ENCODE assay signal across 8 cellular contexts in genomic region chr12:107685360-107686248, GRCh38. TPM values are rescaled to one million over a fixed set of nuclear protein-coding genes. Genes with fewer than 3 reads are reported as not detected.
DNase-seq lines count a peak whose midpoint lies in the region; ATAC-seq, FAIRE-seq and TF ChIP-seq lines count a peak whose summit lies in the region.

Gene PWP1, plus strand, starts transcription at chr12:107685799. Its CDS starts 101 bp downstream, at chr12:107685900.

- peak within 1 kb of the TSS; percentile 94 for H3K4me3 Mint-ChIP-seq in activated CD4-positive, alpha-beta T cell treated with anti-CD3 and anti-CD28 coated beads for 36 hours

- H3K27me3 ChIP-seq in BE2C: no peaks in the 10 kb centered on the region

- TF ChIP-seq CTCF in BE2C (IDR thresholded peaks at IDR 0.05; ENCODE audit: low read depth, low read length): no peak
- TF ChIP-seq CTCF in choroid plexus epithelial cell (conservative IDR thresholded peaks at IDR 0.05; ENCODE audit: low read depth, low read length): no peak

- peak; percentile 97 for DNase-seq in BE2C
- DNase-seq in GM19239 (ENCODE audit: insufficient read length, low spot score): peak; percentile 89
- DNase-seq in NCI-H524 (lab: John Stamatoyannopoulos, UW): peak; percentile 89 to 91
- peak; percentile 97 for DNase-seq in activated CD4-positive, alpha-beta T cell treated with anti-CD3 and anti-CD28 coated beads for 36 hours
- DNase-seq in choroid plexus epithelial cell (ENCODE audit: low read depth): peak; percentile 96
- DNase-seq in kidney glomerular epithelial cell (lab: John Stamatoyannopoulos, UW): peak; percentile 89
- peak; percentile 92 for DNase-seq in stimulated activated CD4-positive, alpha-beta T cell treated with anti-CD3 and anti-CD28 coated beads, Interleukin-15, amount 100 ng/mL, for 48 hours (ENCODE audit: low read depth in 2 of 2)

- H3K4me1 ChIP-seq in BE2C: no peaks in the 10 kb centered on the region

- peak within 1 kb of the TSS; percentile 94 for H3K27ac Mint-ChIP-seq in activated CD4-positive, alpha-beta T cell treated with anti-CD3 and anti-CD28 coated beads for 36 hours

- H3K9me3 ChIP-seq in BE2C: no peaks in the 10 kb centered on the region

- H3K4me1 Mint-ChIP-seq in activated CD4-positive, alpha-beta T cell treated with anti-CD3 and anti-CD28 coated beads for 36 hours: peaks cover 27% of the 10 kb centered on the region

- peaks cover 24% of the 10 kb centered on the region for H3K36me3 ChIP-seq in BE2C

- H3K4me3 ChIP-seq in BE2C (ENCODE audit: low read depth, low read length): peak within 1 kb of the TSS; percentile 98
- H3K4me3 ChIP-seq in choroid plexus epithelial cell (ENCODE audit: low read depth, low read length): peak within 1 kb of the TSS; percentile 100

- peaks cover 32% of the 10 kb centered on the region for H3K36me3 Mint-ChIP-seq in activated CD4-positive, alpha-beta T cell treated with anti-CD3 and anti-CD28 coated beads for 36 hours (ENCODE audit: low read depth)

- FAIRE-seq in GM19239 (lab: Jason Lieb, UNC): peak; percentile 94

- H3K27me3 Mint-ChIP-seq in activated CD4-positive, alpha-beta T cell treated with anti-CD3 and anti-CD28 coated beads for 36 hours: no peaks in the 10 kb centered on the region

- CTCF ChIA-PET in activated CD4-positive, alpha-beta T cell treated with anti-CD3 and anti-CD28 coated beads for 36 hours (lab: Charles Lee): interaction anchor here (1.0 to 1.4 kb wide), 2 partner anchors 10 to 12 kb away, joined by 3 to 4 read pairs; no protein-coding TSS in a partner anchor

- POLR2A ChIA-PET in activated CD4-positive, alpha-beta T cell treated with anti-CD3 and anti-CD28 coated beads for 36 hours (lab: Charles Lee): no interaction called here

- intact Hi-C loops in activated CD4-positive, alpha-beta T cell treated with anti-CD3 and anti-CD28 coated beads for 36 hours (cut with DNase I, micrococcal nuclease): loop anchor here (1.0 to 10.0 kb wide), 14 partner anchors 74 to 1438 kb away; partner anchors contain the start of genes FICD (in 2 of the 2), ALKBH2 (in 1 of the 2), CKAP4 (in 1 of the 2) and CORO1C (in 1 of the 2)

- peak; percentile 89 for ATAC-seq in HG03442 (IDR thresholded peaks at IDR 0.05; ENCODE audit: unreplicated experiment)
- ATAC-seq in activated CD4-positive, alpha-beta T cell treated with anti-CD3 and anti-CD28 coated beads for 36 hours: peak; percentile 92

- no peaks in the 10 kb centered on the region for H3K9me3 Mint-ChIP-seq in activated CD4-positive, alpha-beta T cell treated with anti-CD3 and anti-CD28 coated beads for 36 hours (ENCODE audit: low read depth)

RNA-seq across cellular contexts. Expression of gene PWP1, which starts in this region (rescaled TPM):
- polyA plus RNA-seq in BE2C (2012; ENCODE audit: insufficient read depth, insufficient read length, low read depth): 83.6 TPM
- total RNA-seq in activated CD4-positive, alpha-beta T cell treated with anti-CD3 and anti-CD28 coated beads for 36 hours: 10 to 100 TPM; 59.5 to 60.0 TPM

Comparison
In these comparisons a context has a peak if more than half of its experiments do, and no peak if none do; other contexts are left out.
1. Peak in every context shown above with its lines: DNase-seq, ATAC-seq and H3K4me3 ChIP-seq.